Comparison of ENCODE assay signal across 2 cellular contexts in genomic region chr4:124686279-124686678, GRCh38.
TF ChIP-seq lines count a peak whose summit lies in the region.

No MANE protein-coding gene starts in this region.

TF ChIP-seq in SK-N-SH, 30 proteins besides CTCF, POLR2A, EP300 and RAD21 (continued from another document):
- TF ChIP-seq, protein P1, sequence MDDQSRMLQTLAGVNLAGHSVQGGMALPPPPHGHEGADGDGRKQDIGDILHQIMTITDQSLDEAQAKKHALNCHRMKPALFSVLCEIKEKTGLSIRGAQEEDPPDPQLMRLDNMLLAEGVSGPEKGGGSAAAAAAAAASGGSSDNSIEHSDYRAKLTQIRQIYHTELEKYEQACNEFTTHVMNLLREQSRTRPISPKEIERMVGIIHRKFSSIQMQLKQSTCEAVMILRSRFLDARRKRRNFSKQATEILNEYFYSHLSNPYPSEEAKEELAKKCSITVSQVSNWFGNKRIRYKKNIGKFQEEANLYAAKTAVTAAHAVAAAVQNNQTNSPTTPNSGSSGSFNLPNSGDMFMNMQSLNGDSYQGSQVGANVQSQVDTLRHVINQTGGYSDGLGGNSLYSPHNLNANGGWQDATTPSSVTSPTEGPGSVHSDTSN (IDR thresholded peaks at IDR 0.05): no peak
- TF ChIP-seq, protein P2, sequence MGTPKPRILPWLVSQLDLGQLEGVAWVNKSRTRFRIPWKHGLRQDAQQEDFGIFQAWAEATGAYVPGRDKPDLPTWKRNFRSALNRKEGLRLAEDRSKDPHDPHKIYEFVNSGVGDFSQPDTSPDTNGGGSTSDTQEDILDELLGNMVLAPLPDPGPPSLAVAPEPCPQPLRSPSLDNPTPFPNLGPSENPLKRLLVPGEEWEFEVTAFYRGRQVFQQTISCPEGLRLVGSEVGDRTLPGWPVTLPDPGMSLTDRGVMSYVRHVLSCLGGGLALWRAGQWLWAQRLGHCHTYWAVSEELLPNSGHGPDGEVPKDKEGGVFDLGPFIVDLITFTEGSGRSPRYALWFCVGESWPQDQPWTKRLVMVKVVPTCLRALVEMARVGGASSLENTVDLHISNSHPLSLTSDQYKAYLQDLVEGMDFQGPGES (IDR thresholded peaks at IDR 0.05; ENCODE audit: low read depth, low read length): no peak
- no peak for TF ChIP-seq POLR2AphosphoS5 (IDR thresholded peaks at IDR 0.05; ENCODE audit: low read depth, low read length)
- TF ChIP-seq TAF1 (IDR thresholded peaks at IDR 0.05; ENCODE audit: borderline replicate concordance, low read depth, low read length): no peak
- no peak for TF ChIP-seq GATA2 (CRISPR knock-in tag; IDR thresholded peaks at IDR 0.05)

TF ChIP-seq in SK-N-SH treated with all-trans-retinoic acid at 6 μM for 48 hours, 23 proteins besides CTCF, POLR2A, EP300 and RAD21 (continued from another document):
- TF ChIP-seq PATZ1 (CRISPR knock-in tag; IDR thresholded peaks at IDR 0.05; ENCODE audit: borderline replicate concordance) (no peak), OSR1 (CRISPR knock-in tag; IDR thresholded peaks at IDR 0.05) (no peak), CREB5 (CRISPR knock-in tag; IDR thresholded peaks at IDR 0.05; ENCODE audit: low read depth) (no peak), ISL1 (CRISPR knock-in tag; IDR thresholded peaks at IDR 0.05) (no peak), ZNF565 (CRISPR knock-in tag; conservative IDR thresholded peaks at IDR 0.05; ENCODE audit: low read depth) (no peak), TCF4 (CRISPR knock-in tag; IDR thresholded peaks at IDR 0.05; ENCODE audit: borderline replicate concordance) (no peak), CSDC2 (CRISPR knock-in tag; IDR thresholded peaks at IDR 0.05) (no peak), ZNF8 (CRISPR knock-in tag; IDR thresholded peaks at IDR 0.05) (no peak), RARB (CRISPR knock-in tag; IDR thresholded peaks at IDR 0.05) (no peak), PPARA (CRISPR knock-in tag; IDR thresholded peaks at IDR 0.05; ENCODE audit: borderline replicate concordance) (no peak), ESRRG (CRISPR knock-in tag; IDR thresholded peaks at IDR 0.05) (no peak), ZC3H10 (CRISPR knock-in tag; IDR thresholded peaks at IDR 0.05) (no peak)
- TF ChIP-seq, protein P3, sequence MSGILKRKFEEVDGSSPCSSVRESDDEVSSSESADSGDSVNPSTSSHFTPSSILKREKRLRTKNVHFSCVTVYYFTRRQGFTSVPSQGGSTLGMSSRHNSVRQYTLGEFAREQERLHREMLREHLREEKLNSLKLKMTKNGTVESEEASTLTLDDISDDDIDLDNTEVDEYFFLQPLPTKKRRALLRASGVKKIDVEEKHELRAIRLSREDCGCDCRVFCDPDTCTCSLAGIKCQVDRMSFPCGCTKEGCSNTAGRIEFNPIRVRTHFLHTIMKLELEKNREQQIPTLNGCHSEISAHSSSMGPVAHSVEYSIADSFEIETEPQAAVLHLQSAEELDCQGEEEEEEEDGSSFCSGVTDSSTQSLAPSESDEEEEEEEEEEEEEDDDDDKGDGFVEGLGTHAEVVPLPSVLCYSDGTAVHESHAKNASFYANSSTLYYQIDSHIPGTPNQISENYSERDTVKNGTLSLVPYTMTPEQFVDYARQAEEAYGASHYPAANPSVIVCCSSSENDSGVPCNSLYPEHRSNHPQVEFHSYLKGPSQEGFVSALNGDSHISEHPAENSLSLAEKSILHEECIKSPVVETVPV (CRISPR knock-in tag; IDR thresholded peaks at IDR 0.05): no peak
- TF ChIP-seq, protein P4, sequence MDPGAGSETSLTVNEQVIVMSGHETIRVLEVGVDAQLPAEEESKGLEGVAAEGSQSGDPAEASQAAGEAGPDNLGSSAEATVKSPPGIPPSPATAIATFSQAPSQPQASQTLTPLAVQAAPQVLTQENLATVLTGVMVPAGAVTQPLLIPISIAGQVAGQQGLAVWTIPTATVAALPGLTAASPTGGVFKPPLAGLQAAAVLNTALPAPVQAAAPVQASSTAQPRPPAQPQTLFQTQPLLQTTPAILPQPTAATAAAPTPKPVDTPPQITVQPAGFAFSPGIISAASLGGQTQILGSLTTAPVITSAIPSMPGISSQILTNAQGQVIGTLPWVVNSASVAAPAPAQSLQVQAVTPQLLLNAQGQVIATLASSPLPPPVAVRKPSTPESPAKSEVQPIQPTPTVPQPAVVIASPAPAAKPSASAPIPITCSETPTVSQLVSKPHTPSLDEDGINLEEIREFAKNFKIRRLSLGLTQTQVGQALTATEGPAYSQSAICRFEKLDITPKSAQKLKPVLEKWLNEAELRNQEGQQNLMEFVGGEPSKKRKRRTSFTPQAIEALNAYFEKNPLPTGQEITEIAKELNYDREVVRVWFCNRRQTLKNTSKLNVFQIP (CRISPR knock-in tag; IDR thresholded peaks at IDR 0.05; ENCODE audit: borderline replicate concordance, low read depth): no peak
